In genomic region chr6:152975204-152975915, GRCh38 we compare ENCODE assay signal across 9 cellular contexts. TPM values are rescaled to one million over a fixed set of nuclear protein-coding genes. Genes with fewer than 3 reads are reported as not detected.
DNase-seq lines count a peak whose midpoint lies in the region; ATAC-seq, FAIRE-seq and TF ChIP-seq lines count a peak whose summit lies in the region.
"Had no signal": no experiment of that assay in that cellular context is flagged by ENCODE, and none has a peak within 500 bp of the region (broad histone marks: within the 10 kb centered on the region; RNA-seq: fewer than 3 reads in every experiment).

No MANE protein-coding gene starts in this region.

- H3K79me2 ChIP-seq in mesendoderm (ENCODE audit: control insufficient read depth, insufficient read depth, low read length): peaks cover 67% of the 10 kb centered on the region

- H3K9me3 Mint-ChIP-seq in activated B cell treated with CpG ODN at 0.5 μM for 24 hours (no peaks in the 10 kb centered on the region), nephron progenitor cell (peaks cover 6% of the 10 kb centered on the region)

- H3K79me1 ChIP-seq in mesendoderm (ENCODE audit: low read length): peaks cover 2% of the 10 kb centered on the region

- no peaks in the 10 kb centered on the region for H3K9me3 ChIP-seq in muscle layer of duodenum (ENCODE audit: control insufficient read depth in 1 of 2, low read length in 2 of 2)

- H2BK5ac ChIP-seq in mesendoderm (ENCODE audit: low read length): no peak overlapping the region

- H3K4me1 ChIP-seq in muscle layer of duodenum (ENCODE audit: control insufficient read depth in 1 of 2, insufficient read depth in 2 of 2, low read length in 2 of 2) (no peaks in the 10 kb centered on the region), mesendoderm (ENCODE audit: control insufficient read depth, low read depth, low read length) (peaks cover 2% of the 10 kb centered on the region)

- H3K4me3 Mint-ChIP-seq in activated B cell treated with CpG ODN at 0.5 μM for 24 hours (peak overlapping the region; percentile 8), nephron progenitor cell (no peak overlapping the region)

- no peak overlapping the region for H4K8ac ChIP-seq in mesendoderm (ENCODE audit: low read depth, low read length)

- H3K4me1 Mint-ChIP-seq in activated B cell treated with CpG ODN at 0.5 μM for 24 hours (peaks cover 22% of the 10 kb centered on the region), nephron progenitor cell (peaks cover 49% of the 10 kb centered on the region)

- no peak overlapping the region for H3K18ac ChIP-seq in mesendoderm (ENCODE audit: low read length)

- TF ChIP-seq CTCF in activated B cell treated with CpG ODN at 0.5 μM for 24 hours (IDR thresholded peaks at IDR 0.05) (no peak), nephron progenitor cell (IDR thresholded peaks at IDR 0.05) (no peak)

- H4K5ac ChIP-seq in mesendoderm (ENCODE audit: low read length): no peak overlapping the region

- H2AK5ac ChIP-seq in mesendoderm (ENCODE audit: low read length): no peak overlapping the region

- CTCF ChIA-PET in activated B cell treated with CpG ODN at 0.5 μM for 24 hours (lab: Charles Lee): no interaction called here

- H3K27me3 ChIP-seq in muscle layer of duodenum (ENCODE audit: low read depth, low read length): no peaks in the 10 kb centered on the region
- no peaks in the 10 kb centered on the region for H3K27me3 ChIP-seq in mesendoderm (ENCODE audit: insufficient read depth, low read length, poor library complexity)

- no peak overlapping the region for H3K9ac ChIP-seq in mesendoderm (ENCODE audit: low read length)

- ATAC-seq in HG02884 (IDR thresholded peaks at IDR 0.05; ENCODE audit: unreplicated experiment): peak; percentile 49
- ATAC-seq in activated B cell treated with CpG ODN at 0.5 μM for 24 hours (ENCODE audit: low read depth): peak; percentile 34
- ATAC-seq in HG02763 (IDR thresholded peaks at IDR 0.05; ENCODE audit: unreplicated experiment): no peak

- H3K27ac Mint-ChIP-seq in activated B cell treated with CpG ODN at 0.5 μM for 24 hours (no peak overlapping the region), nephron progenitor cell (no peak overlapping the region)

- no peak overlapping the region for H2BK120ac ChIP-seq in mesendoderm (ENCODE audit: low read depth, low read length)

- peak overlapping the region; percentile 9 for H3K27ac ChIP-seq in muscle layer of duodenum (ENCODE audit: low read length)
- H3K27ac ChIP-seq in mesendoderm (ENCODE audit: low read depth, low read length): no peak overlapping the region

- H3K27me3 Mint-ChIP-seq in activated B cell treated with CpG ODN at 0.5 μM for 24 hours: no peaks in the 10 kb centered on the region
- no peaks in the 10 kb centered on the region for H3K27me3 Mint-ChIP-seq in nephron progenitor cell (ENCODE audit: low read depth, poor library complexity)

- POLR2A ChIA-PET in activated B cell treated with CpG ODN at 0.5 μM for 24 hours (lab: Charles Lee): no interaction called here

- DNase-seq in GM18507 (ENCODE audit: extremely low spot score, insufficient read length, low read depth) (no peak), activated B cell treated with CpG ODN at 0.5 μM for 24 hours (no peak), nephron progenitor cell (no peak), mesendoderm (no peak), glomerular visceral epithelial cell (ENCODE audit: extremely low spot score) (no peak)
- DNase-seq: stimulated activated CD4-positive, alpha-beta T cell treated with anti-CD3 and anti-CD28 coated beads, Interleukin-15, amount 100 ng/mL, for 24 hours had no signal

- no peak overlapping the region for H3K56ac ChIP-seq in mesendoderm (ENCODE audit: low read length)

- peak; percentile 60 for FAIRE-seq in GM18507 (lab: Jason Lieb, UNC)

- no peak overlapping the region for H3K4me2 ChIP-seq in mesendoderm (ENCODE audit: low read length)

- peaks cover 15 to 39% of the 10 kb centered on the region in 2 donors for H3K36me3 ChIP-seq in muscle layer of duodenum (ENCODE audit: control insufficient read depth in 1 of 2, insufficient read depth in 2 of 2, low read length in 2 of 2)
- H3K36me3 ChIP-seq in mesendoderm (ENCODE audit: control insufficient read depth, insufficient read depth, low read length): peaks cover 6% of the 10 kb centered on the region

- no CpG with 5 or more reads among the region's 4 CpGs for WGBS in mesendoderm (ENCODE audit: extremely low coverage, insufficient coverage, low lambda C conversion rate)

- no peak overlapping the region for H3K23ac ChIP-seq in mesendoderm (ENCODE audit: low read length)

- H3K4ac ChIP-seq in mesendoderm (ENCODE audit: low read depth, low read length): no peak overlapping the region

- H3K36me3 Mint-ChIP-seq in activated B cell treated with CpG ODN at 0.5 μM for 24 hours (ENCODE audit: low read depth): peaks cover 57% of the 10 kb centered on the region
- peaks cover 78% of the 10 kb centered on the region for H3K36me3 Mint-ChIP-seq in nephron progenitor cell (ENCODE audit: low read depth)

- intact Hi-C loops in activated B cell treated with CpG ODN at 0.5 μM for 24 hours (cut with micrococcal nuclease): no loop called here

- H3K4me3 ChIP-seq in muscle layer of duodenum (ENCODE audit: low read depth in 1 of 2, low read length in 2 of 2) (no peak overlapping the region), mesendoderm (ENCODE audit: low read length) (no peak overlapping the region)

- H2BK15ac ChIP-seq in mesendoderm (replicated peaks; ENCODE audit: low read depth): no peak overlapping the region

RNA-seq across cellular contexts. Expression of gene FBXO5, which starts 7.5 kb away (rescaled TPM):
- 11.9 and 13.3 TPM in 2 replicates for total RNA-seq in activated B cell treated with CpG ODN at 0.5 μM for 24 hours
- 41.1 TPM for polyA plus RNA-seq in mesendoderm (2013, experiment 1 of 2)
- polyA plus RNA-seq in mesendoderm (2013, experiment 2 of 2): 44.3 TPM

RNA-seq across cellular contexts. Expression of gene MTRF1L, which starts 27.1 kb away (rescaled TPM):
- total RNA-seq in activated B cell treated with CpG ODN at 0.5 μM for 24 hours: 20.7 and 21.3 TPM in 2 replicates
- 20.9 TPM for polyA plus RNA-seq in mesendoderm (2013, experiment 1 of 2)
- 21.8 TPM for polyA plus RNA-seq in mesendoderm (2013, experiment 2 of 2)
